Comparison of ENCODE assay signal across 9 cellular contexts in the genomic region with DNA sequence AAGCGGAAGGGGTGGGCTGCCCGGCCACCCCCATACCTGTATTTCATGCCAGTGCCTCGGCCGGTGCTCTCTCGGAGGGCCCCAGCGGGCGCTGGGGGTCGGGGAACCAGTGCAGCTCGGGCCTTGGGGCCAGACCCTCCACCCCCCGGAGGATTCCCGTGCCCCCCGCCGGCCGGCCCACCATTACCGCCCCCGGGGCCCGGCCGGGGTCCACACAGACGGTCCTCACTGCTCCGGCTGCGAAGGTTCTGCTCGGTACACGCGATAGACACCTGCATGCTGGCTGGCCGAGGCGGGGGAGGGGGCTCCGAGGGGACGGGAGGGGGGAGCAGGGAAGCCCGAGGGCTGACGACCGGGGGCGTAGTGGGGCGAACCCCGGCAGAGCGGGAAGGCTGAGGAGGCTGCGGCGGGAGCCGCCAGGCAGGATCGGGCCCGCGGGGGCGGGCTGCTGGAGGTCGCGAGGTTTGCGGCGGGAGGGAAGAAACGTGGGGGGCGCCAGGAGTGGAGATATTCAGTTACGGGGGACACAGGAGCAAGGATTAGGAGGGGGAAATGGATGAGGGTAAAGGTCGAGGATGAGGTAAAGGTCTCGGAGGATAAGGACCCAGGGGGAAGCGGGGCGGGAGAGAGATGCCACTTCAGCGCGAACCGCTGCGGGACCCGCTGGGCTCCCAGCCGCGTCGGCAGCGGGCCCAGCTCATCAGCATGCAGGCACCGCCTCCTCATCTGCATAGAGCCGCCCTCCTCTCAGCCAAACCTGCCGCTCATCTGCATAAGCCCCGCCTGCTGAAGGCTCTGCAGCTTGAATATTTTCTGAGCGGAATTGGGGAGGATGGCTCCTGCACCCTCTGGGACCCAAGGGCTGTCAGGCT. TPM values are rescaled to one million over a fixed set of nuclear protein-coding genes. Genes with fewer than 3 reads are reported as not detected.
DNase-seq lines count a peak whose midpoint lies in the region; ATAC-seq and TF ChIP-seq lines count a peak whose summit lies in the region.
"Had no signal": no experiment of that assay in that cellular context is flagged by ENCODE, and none has a peak within 500 bp of the region (broad histone marks: within the 10 kb centered on the region; RNA-seq: fewer than 3 reads in every experiment).

A gene (minus strand): TSS at position 699 of the 872 bp plus-strand sequence. CDS start 421 bp downstream, at position 278.

- POLR2A ChIA-PET in A673 (lab: Charles Lee; ENCODE audit: low non-redundant PET), result interaction anchor here (0.6 to 0.8 kb wide), 2 partner anchors 12 to 13 kb away, joined by 3 to 5 read pairs; a partner anchor contains a TSS
- POLR2A ChIA-PET in activated CD8-positive, alpha-beta T cell treated with anti-CD3 and anti-CD28 coated beads, Interleukin-2, amount 10 ng/mL, durations not matched to agents 7 days and 5 days (lab: Charles Lee), result interaction anchor here (1.5 kb wide), 1 partner anchor 244 kb away, joined by 6 read pairs; no protein-coding TSS in a partner anchor

- H3K27me3 Mint-ChIP-seq in activated CD8-positive, alpha-beta T cell treated with anti-CD3 and anti-CD28 coated beads, Interleukin-2, amount 10 ng/mL, durations not matched to agents 7 days and 5 days (ENCODE audit: low read depth), result no peaks in the 10 kb centered on the region

- CTCF ChIA-PET in A673 (lab: Charles Lee), result interaction anchor here (1.0 to 1.1 kb wide), 2 partner anchors 59 to 61 kb away, joined by 4 to 6 read pairs; no protein-coding TSS in a partner anchor
- CTCF ChIA-PET in activated CD8-positive, alpha-beta T cell treated with anti-CD3 and anti-CD28 coated beads, Interleukin-2, amount 10 ng/mL, durations not matched to agents 7 days and 5 days (lab: Charles Lee), result interaction anchor here (6.6 to 9.7 kb wide), 2 partner anchors 13 to 59 kb away, joined by 41 to 128 read pairs; a partner anchor contains a TSS

- TF ChIP-seq CTCF in A673 (conservative IDR thresholded peaks at IDR 0.05; ENCODE audit: low read depth, low read length), result no peak
- no peak for TF ChIP-seq CTCF in esophagus muscularis mucosa (IDR thresholded peaks at IDR 0.05)
- TF ChIP-seq CTCF in neutrophil (IDR thresholded peaks at IDR 0.05), result no peak

- TF ChIP-seq EP300 in esophagus muscularis mucosa (IDR thresholded peaks at IDR 0.05), result no peak

- H3K9me3 Mint-ChIP-seq in activated CD8-positive, alpha-beta T cell treated with anti-CD3 and anti-CD28 coated beads, Interleukin-2, amount 10 ng/mL, durations not matched to agents 7 days and 5 days (ENCODE audit: insufficient read depth), result no peaks in the 10 kb centered on the region

- H3K4me3 Mint-ChIP-seq in activated CD8-positive, alpha-beta T cell treated with anti-CD3 and anti-CD28 coated beads, Interleukin-2, amount 10 ng/mL, durations not matched to agents 7 days and 5 days, result peak within 1 kb of the TSS; percentile 95

- no peaks in the 10 kb centered on the region for H3K9me3 ChIP-seq in A673 (ENCODE audit: low read depth, low read length, poor library complexity, severe bottlenecking)
- H3K9me3 ChIP-seq in HUES64 (ENCODE audit: insufficient read depth, low read depth, low read length), result no peaks in the 10 kb centered on the region
- no peaks in the 10 kb centered on the region for H3K9me3 ChIP-seq in esophagus muscularis mucosa
- H3K9me3 ChIP-seq in neutrophil, result no peaks in the 10 kb centered on the region
- H3K9me3 ChIP-seq: upper lobe of left lung had no signal

- ATAC-seq in activated CD8-positive, alpha-beta T cell treated with anti-CD3 and anti-CD28 coated beads, Interleukin-2, amount 10 ng/mL, durations not matched to agents 7 days and 5 days, result peak; percentile 31
- ATAC-seq in HG02840 (IDR thresholded peaks at IDR 0.05; ENCODE audit: low FRiP score, unreplicated experiment) (no peak), HG02885 (IDR thresholded peaks at IDR 0.05; ENCODE audit: poor library complexity, unreplicated experiment) (no peak), GM19452 (IDR thresholded peaks at IDR 0.05; ENCODE audit: unreplicated experiment) (no peak)

- H3K27ac ChIP-seq in A673 (ENCODE audit: low read depth, low read length, poor library complexity, severe bottlenecking), result peak within 1 kb of the TSS; percentile 73
- H3K27ac ChIP-seq in HUES64 (ENCODE audit: low read depth, low read length), result no peak within 1 kb of the TSS
- no peak within 1 kb of the TSS for H3K27ac ChIP-seq in esophagus muscularis mucosa (replicated peaks in 1 of 4)
- peak within 1 kb of the TSS; percentile 94 for H3K27ac ChIP-seq in neutrophil

- peak within 1 kb of the TSS; percentile 98 for H3K27ac Mint-ChIP-seq in activated CD8-positive, alpha-beta T cell treated with anti-CD3 and anti-CD28 coated beads, Interleukin-2, amount 10 ng/mL, durations not matched to agents 7 days and 5 days

- BruUV-seq in A673 (replicated peaks; lab: Mats Ljungman, UMichigan), result no TSS peak

- H3K36me3 Mint-ChIP-seq in activated CD8-positive, alpha-beta T cell treated with anti-CD3 and anti-CD28 coated beads, Interleukin-2, amount 10 ng/mL, durations not matched to agents 7 days and 5 days (ENCODE audit: low read depth), result peaks cover 23% of the 10 kb centered on the region

- DNase-seq in A673 (ENCODE audit: low spot score), result peak; percentile 93
- DNase-seq in activated CD8-positive, alpha-beta T cell treated with anti-CD3 and anti-CD28 coated beads, Interleukin-2, amount 10 ng/mL, durations not matched to agents 7 days and 5 days, result peak; percentile 78
- DNase-seq in esophagus muscularis mucosa (ENCODE audit: extremely low spot score), result no peak

- H3K36me3 ChIP-seq in A673 (ENCODE audit: insufficient read depth, low read length, poor library complexity, severe bottlenecking) (no peaks in the 10 kb centered on the region), HUES64 (ENCODE audit: insufficient read depth, low read length) (no peaks in the 10 kb centered on the region), esophagus muscularis mucosa (peaks cover 0 to 9% (median 1%) of the 10 kb centered on the region in 4 donors), neutrophil (peaks cover 52% of the 10 kb centered on the region)

- H3K4me1 ChIP-seq in A673 (ENCODE audit: insufficient read depth, low read length, poor library complexity, severe bottlenecking), result peaks cover 17% of the 10 kb centered on the region
- peaks cover 7% of the 10 kb centered on the region for H3K4me1 ChIP-seq in HUES64 (ENCODE audit: insufficient read depth, low read length)
- peaks cover 23 to 45% (median 45%) of the 10 kb centered on the region in 4 donors for H3K4me1 ChIP-seq in esophagus muscularis mucosa
- H3K4me1 ChIP-seq in neutrophil (ENCODE audit: control insufficient read depth in 1 of 2, insufficient read depth in 1 of 2, low read depth in 1 of 2, low read length in 1 of 2), result peaks cover 27 to 38% of the 10 kb centered on the region in 2 experiments

- WGBS in HUES64, result 9% methylated on average over 67 of the region's 67 CpGs
- 35% methylated on average over 55 of the region's 67 CpGs for WGBS in esophagus muscularis mucosa

- no peak for TF ChIP-seq POLR2A in esophagus muscularis mucosa (IDR thresholded peaks at IDR 0.05; ENCODE audit: low read depth)

- peak within 1 kb of the TSS; percentile 67 for H3K4me3 ChIP-seq in A673 (ENCODE audit: low read depth, low read length, poor library complexity, severe bottlenecking)
- H3K4me3 ChIP-seq in HUES64 (ENCODE audit: low read length), result peak within 1 kb of the TSS; percentile 69
- H3K4me3 ChIP-seq in esophagus muscularis mucosa, result peak within 1 kb of the TSS; percentile 12 to 44 (median 25)
- peak within 1 kb of the TSS; percentile 90 to 94 for H3K4me3 ChIP-seq in neutrophil (ENCODE audit: low read depth in 1 of 2, low read length in 1 of 2)

- intact Hi-C loops in A673 (cut with micrococcal nuclease; ENCODE audit: unreplicated experiment) (loop anchor here (5.0 kb wide), 2 partner anchors 42 to 188 kb away; a partner anchor contains a TSS), esophagus muscularis mucosa (cut with DNase I) (no loop called here)

- peaks cover 37% of the 10 kb centered on the region for H3K4me1 Mint-ChIP-seq in activated CD8-positive, alpha-beta T cell treated with anti-CD3 and anti-CD28 coated beads, Interleukin-2, amount 10 ng/mL, durations not matched to agents 7 days and 5 days (ENCODE audit: low read depth)

- H3K27me3 ChIP-seq in A673 (replicated peaks; ENCODE audit: insufficient read depth, low read depth, low read length, poor library complexity) (no peaks in the 10 kb centered on the region), HUES64 (ENCODE audit: insufficient read depth, low read length) (peaks cover 49% of the 10 kb centered on the region), esophagus muscularis mucosa (peaks cover 0 to 20% (median 5%) of the 10 kb centered on the region in 4 donors), neutrophil (no peaks in the 10 kb centered on the region)
- H3K27me3 ChIP-seq: upper lobe of left lung had no signal

- 0 out of 2 replicates have a peak within 1 kb of the TSS, but pooled peaks have one; percentile 39 for H3K9ac ChIP-seq in HUES64 (ENCODE audit: low read depth, low read length)

RNA-seq across cellular contexts. Expression of the gene that starts here (rescaled TPM):
- 24.8 and 32.4 TPM in 2 replicates for total RNA-seq in A673 (2021)
- polyA plus RNA-seq in HUES64 (2013, experiment 1 of 2), result 2.1 TPM
- 3.1 TPM for polyA plus RNA-seq in HUES64 (2013, experiment 2 of 2)
- 10 to 100 TPM in 1 of 2 experiments, 1 to 10 TPM in 1; 8.8 to 10.3 TPM for total RNA-seq in activated CD8-positive, alpha-beta T cell treated with anti-CD3 and anti-CD28 coated beads, Interleukin-2, amount 10 ng/mL, durations not matched to agents 7 days and 5 days
- total RNA-seq in esophagus muscularis mucosa, result 1 to 10 TPM in 1 of 4 donors, under 1 TPM in 3; 0.23 to 1.2 (median 0.41) TPM

Comparison
In these comparisons a context has a peak if more than half of its experiments do, and no peak if none do; other contexts are left out.
1. RNA of the gene that starts here (total RNA-seq): 24.8 to 32.4 TPM in A673 and 8.8 to 10.3 TPM in activated CD8-positive, alpha-beta T cell treated with anti-CD3 and anti-CD28 coated beads, Interleukin-2, amount 10 ng/mL, durations not matched to agents 7 days and 5 days; 0.23 to 1.2 TPM in esophagus muscularis mucosa; every median in the first group is over 4 times any median in the second.
2. H3K27ac ChIP-seq: peak in A673 (single experiment) and neutrophil (single experiment); none in HUES64 (single experiment) and esophagus muscularis mucosa (0 of 4).
3. H3K4me3 ChIP-seq: peak in every context shown above with its lines; median percentile 92 in neutrophil; 69 in HUES64; 67 in A673; 25 in esophagus muscularis mucosa.